Comparison of ENCODE assay signal across 1 cellular context in genomic region chr1:20491866-20492265, GRCh38.
TF ChIP-seq lines count a peak whose summit lies in the region.

No MANE protein-coding gene starts in this region.

TF ChIP-seq in HepG2, 621 proteins besides CTCF, POLR2A, EP300 and RAD21 (continued from another document):
- TF ChIP-seq ZFP91 (CRISPR knock-in tag; IDR thresholded peaks at IDR 0.05; ENCODE audit: borderline replicate concordance), result peak; percentile 11; the same call in 1 of the 2 replicates
- TF ChIP-seq GATAD2A (CRISPR knock-in tag; IDR thresholded peaks at IDR 0.05), result 0 out of 2 replicates have a peak, but pooled peaks have one; percentile 11
- TF ChIP-seq FLYWCH1 (CRISPR knock-in tag; IDR thresholded peaks at IDR 0.05), result no peak
- TF ChIP-seq HNRNPL (IDR thresholded peaks at IDR 0.05; ENCODE audit: low read depth, low read length), result 0 out of 2 replicates have a peak, but pooled peaks have one; percentile 43
